ENCODE assay signal across 1 cellular context in the genomic region with DNA sequence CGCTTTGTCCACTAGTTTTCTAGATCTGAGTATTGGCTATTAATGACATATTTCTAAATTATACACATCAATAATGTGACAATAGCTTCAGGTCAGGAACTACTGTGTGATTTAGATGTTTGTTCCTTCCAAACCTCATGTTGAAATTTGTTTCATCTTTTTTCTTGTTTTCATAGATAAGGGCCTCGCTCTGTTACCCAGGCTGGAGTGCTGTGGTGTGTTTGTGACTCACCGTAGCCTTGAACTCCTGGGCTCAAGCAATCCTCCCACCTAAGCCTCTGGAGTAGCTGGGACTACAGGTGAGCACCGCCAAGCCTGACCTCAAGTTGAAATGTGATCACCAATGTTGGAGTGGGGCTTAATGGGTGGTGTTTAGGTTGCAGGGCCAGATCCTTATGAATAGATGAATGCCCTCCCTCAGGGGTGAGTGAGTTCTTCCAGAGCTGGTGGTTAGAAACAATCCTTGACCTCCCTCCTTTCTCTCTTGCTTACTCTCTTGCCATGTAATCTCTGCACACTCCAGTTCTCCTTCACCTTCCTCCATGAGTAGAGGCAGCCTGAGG.
A peak's percentile ranks its signal among the peaks of the same experiment; 100 is the strongest.
TF ChIP-seq lines count a peak whose summit lies in the region.

No MANE protein-coding gene starts in this region.

TF ChIP-seq in K562, 482 proteins besides CTCF, POLR2A, EP300 and RAD21 (continued from another document and continues in another):
- no peak for TF ChIP-seq FOXM1 (IDR thresholded peaks at IDR 0.05; ENCODE audit: low read depth)
- no peak for TF ChIP-seq FOXM1 (CRISPR knock-in tag; IDR thresholded peaks at IDR 0.05; ENCODE audit: low read depth)
- TF ChIP-seq CBFA2T2 (conservative IDR thresholded peaks at IDR 0.05): peak; percentile 8; the same call in 1 of the 2 replicates
- TF ChIP-seq LARP7 (IDR thresholded peaks at IDR 0.05): no peak
- TF ChIP-seq ZNF24 (IDR thresholded peaks at IDR 0.05): no peak
- peak; percentile 59; the same call in 1 of the 2 replicates for TF ChIP-seq TCF7 (IDR thresholded peaks at IDR 0.05; ENCODE audit: borderline replicate concordance)
- TF ChIP-seq, protein P1, sequence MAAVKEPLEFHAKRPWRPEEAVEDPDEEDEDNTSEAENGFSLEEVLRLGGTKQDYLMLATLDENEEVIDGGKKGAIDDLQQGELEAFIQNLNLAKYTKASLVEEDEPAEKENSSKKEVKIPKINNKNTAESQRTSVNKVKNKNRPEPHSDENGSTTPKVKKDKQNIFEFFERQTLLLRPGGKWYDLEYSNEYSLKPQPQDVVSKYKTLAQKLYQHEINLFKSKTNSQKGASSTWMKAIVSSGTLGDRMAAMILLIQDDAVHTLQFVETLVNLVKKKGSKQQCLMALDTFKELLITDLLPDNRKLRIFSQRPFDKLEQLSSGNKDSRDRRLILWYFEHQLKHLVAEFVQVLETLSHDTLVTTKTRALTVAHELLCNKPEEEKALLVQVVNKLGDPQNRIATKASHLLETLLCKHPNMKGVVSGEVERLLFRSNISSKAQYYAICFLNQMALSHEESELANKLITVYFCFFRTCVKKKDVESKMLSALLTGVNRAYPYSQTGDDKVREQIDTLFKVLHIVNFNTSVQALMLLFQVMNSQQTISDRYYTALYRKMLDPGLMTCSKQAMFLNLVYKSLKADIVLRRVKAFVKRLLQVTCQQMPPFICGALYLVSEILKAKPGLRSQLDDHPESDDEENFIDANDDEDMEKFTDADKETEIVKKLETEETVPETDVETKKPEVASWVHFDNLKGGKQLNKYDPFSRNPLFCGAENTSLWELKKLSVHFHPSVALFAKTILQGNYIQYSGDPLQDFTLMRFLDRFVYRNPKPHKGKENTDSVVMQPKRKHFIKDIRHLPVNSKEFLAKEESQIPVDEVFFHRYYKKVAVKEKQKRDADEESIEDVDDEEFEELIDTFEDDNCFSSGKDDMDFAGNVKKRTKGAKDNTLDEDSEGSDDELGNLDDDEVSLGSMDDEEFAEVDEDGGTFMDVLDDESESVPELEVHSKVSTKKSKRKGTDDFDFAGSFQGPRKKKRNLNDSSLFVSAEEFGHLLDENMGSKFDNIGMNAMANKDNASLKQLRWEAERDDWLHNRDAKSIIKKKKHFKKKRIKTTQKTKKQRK (IDR thresholded peaks at IDR 0.05; ENCODE audit: borderline replicate concordance, low read depth, low read length): no peak
- no peak for TF ChIP-seq ZNF184 (CRISPR knock-in tag; IDR thresholded peaks at IDR 0.05)
- no peak for TF ChIP-seq RUNX1 (IDR thresholded peaks at IDR 0.05; ENCODE audit: low read depth)
- TF ChIP-seq, protein P2, sequence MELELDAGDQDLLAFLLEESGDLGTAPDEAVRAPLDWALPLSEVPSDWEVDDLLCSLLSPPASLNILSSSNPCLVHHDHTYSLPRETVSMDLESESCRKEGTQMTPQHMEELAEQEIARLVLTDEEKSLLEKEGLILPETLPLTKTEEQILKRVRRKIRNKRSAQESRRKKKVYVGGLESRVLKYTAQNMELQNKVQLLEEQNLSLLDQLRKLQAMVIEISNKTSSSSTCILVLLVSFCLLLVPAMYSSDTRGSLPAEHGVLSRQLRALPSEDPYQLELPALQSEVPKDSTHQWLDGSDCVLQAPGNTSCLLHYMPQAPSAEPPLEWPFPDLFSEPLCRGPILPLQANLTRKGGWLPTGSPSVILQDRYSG (tag; conservative IDR thresholded peaks at IDR 0.05; ENCODE audit: low read depth): no peak
- TF ChIP-seq SMARCA5 (IDR thresholded peaks at IDR 0.05): no peak
- TF ChIP-seq CAMTA2 (CRISPR knock-in tag; conservative IDR thresholded peaks at IDR 0.05): no peak
- TF ChIP-seq SMARCC2 (IDR thresholded peaks at IDR 0.05; ENCODE audit: low read depth): peak; percentile 44; the same call in 1 of the 2 replicates
- TF ChIP-seq CREM (IDR thresholded peaks at IDR 0.05; ENCODE audit: low read depth): no peak
- TF ChIP-seq ZNF408 (CRISPR knock-in tag; IDR thresholded peaks at IDR 0.05; ENCODE audit: low read depth): no peak
- TF ChIP-seq TCF3 (CRISPR knock-in tag; IDR thresholded peaks at IDR 0.05): no peak
- no peak for TF ChIP-seq CTCFL (IDR thresholded peaks at IDR 0.05; ENCODE audit: borderline replicate concordance, insufficient read depth, low read depth, low read length, poor library complexity, severe bottlenecking)
- TF ChIP-seq CXXC5 (CRISPR knock-in tag; IDR thresholded peaks at IDR 0.05): peak; percentile 33; the same call in 1 of the 2 replicates
- no peak for TF ChIP-seq TEAD1 (CRISPR knock-in tag; IDR thresholded peaks at IDR 0.05)
- no peak for TF ChIP-seq CREB3L1 (IDR thresholded peaks at IDR 0.05; ENCODE audit: borderline replicate concordance, low read depth)
- no peak for TF ChIP-seq ZNF23 (CRISPR knock-in tag; IDR thresholded peaks at IDR 0.05)
- no peak for TF ChIP-seq PCBP1 (IDR thresholded peaks at IDR 0.05; ENCODE audit: low read depth, low read length, poor library complexity, severe bottlenecking)
- TF ChIP-seq FOXO4 (CRISPR knock-in tag; IDR thresholded peaks at IDR 0.05): no peak
- no peak for TF ChIP-seq SAP30 (IDR thresholded peaks at IDR 0.05; ENCODE audit: borderline replicate concordance, insufficient read depth, low read depth, low read length, poor library complexity, severe bottlenecking)
- TF ChIP-seq ZC3H8 (IDR thresholded peaks at IDR 0.05): no peak
- TF ChIP-seq, protein P3, sequence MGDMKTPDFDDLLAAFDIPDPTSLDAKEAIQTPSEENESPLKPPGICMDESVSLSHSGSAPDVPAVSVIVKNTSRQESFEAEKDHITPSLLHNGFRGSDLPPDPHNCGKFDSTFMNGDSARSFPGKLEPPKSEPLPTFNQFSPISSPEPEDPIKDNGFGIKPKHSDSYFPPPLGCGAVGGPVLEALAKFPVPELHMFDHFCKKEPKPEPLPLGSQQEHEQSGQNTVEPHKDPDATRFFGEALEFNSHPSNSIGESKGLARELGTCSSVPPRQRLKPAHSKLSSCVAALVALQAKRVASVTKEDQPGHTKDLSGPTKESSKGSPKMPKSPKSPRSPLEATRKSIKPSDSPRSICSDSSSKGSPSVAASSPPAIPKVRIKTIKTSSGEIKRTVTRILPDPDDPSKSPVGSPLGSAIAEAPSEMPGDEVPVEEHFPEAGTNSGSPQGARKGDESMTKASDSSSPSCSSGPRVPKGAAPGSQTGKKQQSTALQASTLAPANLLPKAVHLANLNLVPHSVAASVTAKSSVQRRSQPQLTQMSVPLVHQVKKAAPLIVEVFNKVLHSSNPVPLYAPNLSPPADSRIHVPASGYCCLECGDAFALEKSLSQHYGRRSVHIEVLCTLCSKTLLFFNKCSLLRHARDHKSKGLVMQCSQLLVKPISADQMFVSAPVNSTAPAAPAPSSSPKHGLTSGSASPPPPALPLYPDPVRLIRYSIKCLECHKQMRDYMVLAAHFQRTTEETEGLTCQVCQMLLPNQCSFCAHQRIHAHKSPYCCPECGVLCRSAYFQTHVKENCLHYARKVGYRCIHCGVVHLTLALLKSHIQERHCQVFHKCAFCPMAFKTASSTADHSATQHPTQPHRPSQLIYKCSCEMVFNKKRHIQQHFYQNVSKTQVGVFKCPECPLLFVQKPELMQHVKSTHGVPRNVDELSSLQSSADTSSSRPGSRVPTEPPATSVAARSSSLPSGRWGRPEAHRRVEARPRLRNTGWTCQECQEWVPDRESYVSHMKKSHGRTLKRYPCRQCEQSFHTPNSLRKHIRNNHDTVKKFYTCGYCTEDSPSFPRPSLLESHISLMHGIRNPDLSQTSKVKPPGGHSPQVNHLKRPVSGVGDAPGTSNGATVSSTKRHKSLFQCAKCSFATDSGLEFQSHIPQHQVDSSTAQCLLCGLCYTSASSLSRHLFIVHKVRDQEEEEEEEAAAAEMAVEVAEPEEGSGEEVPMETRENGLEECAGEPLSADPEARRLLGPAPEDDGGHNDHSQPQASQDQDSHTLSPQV (IDR thresholded peaks at IDR 0.05): 0 out of 2 replicates have a peak, but pooled peaks have one; percentile 57
- no peak for TF ChIP-seq ZNF146 (CRISPR knock-in tag; IDR thresholded peaks at IDR 0.05; ENCODE audit: unreplicated experiment)
- TF ChIP-seq ZNF274 (IDR thresholded peaks at IDR 0.05; ENCODE audit: borderline replicate concordance, low read depth, low read length): no peak
- TF ChIP-seq GATAD2B (IDR thresholded peaks at IDR 0.05; ENCODE audit: borderline replicate concordance): no peak
- no peak for TF ChIP-seq KLF13 (tag; IDR thresholded peaks at IDR 0.05; ENCODE audit: borderline replicate concordance, low read depth)
- no peak for TF ChIP-seq MAFK (IDR thresholded peaks at IDR 0.05; ENCODE audit: low read length)
- no peak for TF ChIP-seq RAD51 (IDR thresholded peaks at IDR 0.05; ENCODE audit: borderline replicate concordance, low read depth)
- TF ChIP-seq HMG20A (CRISPR knock-in tag; conservative IDR thresholded peaks at IDR 0.05): no peak
- no peak for TF ChIP-seq MCM3 (IDR thresholded peaks at IDR 0.05)
- no peak for TF ChIP-seq ARID2 (IDR thresholded peaks at IDR 0.05)
- TF ChIP-seq RFX7 (CRISPR knock-in tag; IDR thresholded peaks at IDR 0.05): no peak
- no peak for TF ChIP-seq ZNF197 (CRISPR knock-in tag; IDR thresholded peaks at IDR 0.05; ENCODE audit: low read depth)
- no peak for TF ChIP-seq FUS (optimal IDR thresholded peaks at IDR 0.05; ENCODE audit: low read depth, low read length)
- TF ChIP-seq TRIM28 (IDR thresholded peaks at IDR 0.05): no peak
- no peak for TF ChIP-seq BCLAF1 (IDR thresholded peaks at IDR 0.05; ENCODE audit: borderline replicate concordance in 1 of 2, control insufficient read depth in 1 of 2, low read depth in 2 of 2, low read length in 1 of 2)
- TF ChIP-seq, protein P4, sequence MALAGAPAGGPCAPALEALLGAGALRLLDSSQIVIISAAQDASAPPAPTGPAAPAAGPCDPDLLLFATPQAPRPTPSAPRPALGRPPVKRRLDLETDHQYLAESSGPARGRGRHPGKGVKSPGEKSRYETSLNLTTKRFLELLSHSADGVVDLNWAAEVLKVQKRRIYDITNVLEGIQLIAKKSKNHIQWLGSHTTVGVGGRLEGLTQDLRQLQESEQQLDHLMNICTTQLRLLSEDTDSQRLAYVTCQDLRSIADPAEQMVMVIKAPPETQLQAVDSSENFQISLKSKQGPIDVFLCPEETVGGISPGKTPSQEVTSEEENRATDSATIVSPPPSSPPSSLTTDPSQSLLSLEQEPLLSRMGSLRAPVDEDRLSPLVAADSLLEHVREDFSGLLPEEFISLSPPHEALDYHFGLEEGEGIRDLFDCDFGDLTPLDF (CRISPR knock-in tag; IDR thresholded peaks at IDR 0.05): no peak
- no peak for TF ChIP-seq DDX20 (tag; IDR thresholded peaks at IDR 0.05; ENCODE audit: low read depth)
- TF ChIP-seq PRPF4 (IDR thresholded peaks at IDR 0.05; ENCODE audit: insufficient read depth, low read depth, low read length, poor library complexity, severe bottlenecking): no peak
- TF ChIP-seq ELF1 (tag; IDR thresholded peaks at IDR 0.05): no peak
